Comparison of ENCODE assay signal across 14 cellular contexts in the genomic region with DNA sequence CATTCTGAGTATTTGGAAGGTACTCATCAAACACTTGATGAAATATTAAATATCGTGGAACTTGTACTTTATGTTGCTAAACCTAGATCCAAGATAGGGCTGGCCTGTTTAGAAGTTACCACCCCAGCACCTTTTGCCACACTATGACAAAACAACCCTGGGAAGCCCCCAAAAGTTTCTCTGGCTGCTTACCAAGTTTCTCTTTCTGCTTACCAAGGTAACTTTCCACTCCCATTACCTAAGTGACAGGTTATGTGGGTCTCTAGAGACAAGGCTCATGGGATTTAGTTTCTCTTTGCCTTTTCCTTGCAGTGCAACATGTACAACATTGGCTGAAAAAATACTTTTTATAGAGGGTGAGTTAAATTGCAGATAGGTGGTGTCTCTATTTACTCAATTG. TPM values are rescaled to one million over a fixed set of nuclear protein-coding genes. Genes with fewer than 3 reads are reported as not detected.
DNase-seq lines count a peak whose midpoint lies in the region; ATAC-seq and TF ChIP-seq lines count a peak whose summit lies in the region.
"Had no signal": no experiment of that assay in that cellular context is flagged by ENCODE, and none has a peak within 500 bp of the region (broad histone marks: within the 10 kb centered on the region; RNA-seq: fewer than 3 reads in every experiment).

No MANE protein-coding gene starts in this region.

- peak; percentile 42 for ATAC-seq in activated CD4-positive, alpha-beta T cell treated with anti-CD3 and anti-CD28 coated beads for 36 hours
- ATAC-seq in GM21723 (IDR thresholded peaks at IDR 0.05; ENCODE audit: unreplicated experiment) (peak; percentile 72), HG03196 (IDR thresholded peaks at IDR 0.05; ENCODE audit: unreplicated experiment) (peak; percentile 62), omental fat pad (ENCODE audit: low FRiP score) (no peak)
- ATAC-seq in natural killer cell treated with Interleukin-12 subunit alpha and Interleukin-12 subunit beta and Interleukin-15 and Interleukin-18, amount 100 ng/mL, for 72 hours: peak; percentile 50 to 62
- ATAC-seq: A549, left cardiac atrium, Panc1 had no signal

- no peak for TF ChIP-seq CTCF in omental fat pad (IDR thresholded peaks at IDR 0.05)

- H3K9me3 Mint-ChIP-seq in activated CD4-positive, alpha-beta T cell treated with anti-CD3 and anti-CD28 coated beads for 36 hours (ENCODE audit: low read depth): no peaks in the 10 kb centered on the region
- no peaks in the 10 kb centered on the region for H3K9me3 Mint-ChIP-seq in natural killer cell treated with Interleukin-12 subunit alpha and Interleukin-12 subunit beta and Interleukin-15 and Interleukin-18, amount 100 ng/mL, for 72 hours

- intact Hi-C loops in activated CD4-positive, alpha-beta T cell treated with anti-CD3 and anti-CD28 coated beads for 36 hours (cut with DNase I, micrococcal nuclease): no loop called here

- DNase-seq in activated CD4-positive, alpha-beta T cell treated with anti-CD3 and anti-CD28 coated beads for 36 hours: no peak
- DNase-seq in activated CD4-positive, alpha-beta T cell treated with anti-CD3 and anti-CD28 coated beads for 1 hour: no peak
- DNase-seq in natural killer cell treated with Interleukin-12 subunit alpha and Interleukin-12 subunit beta and Interleukin-15 and Interleukin-18, amount 100 ng/mL, for 72 hours (ENCODE audit: low spot score): no peak
- DNase-seq in omental fat pad (ENCODE audit: low spot score) (no peak), hepatic stellate cell (ENCODE audit: low spot score) (no peak), SW 1271 (lab: John Stamatoyannopoulos, UW) (no peak)
- DNase-seq: activated naive CD4-positive, alpha-beta T cell; foreskin fibroblast; left cardiac atrium; NCI-H146 had no signal

- CTCF ChIA-PET in activated CD4-positive, alpha-beta T cell treated with anti-CD3 and anti-CD28 coated beads for 36 hours (lab: Charles Lee): interaction anchor here (0.5 kb wide), 1 partner anchor 307 kb away, joined by 3 read pairs; no protein-coding TSS in a partner anchor

- no peaks in the 10 kb centered on the region for H3K27me3 Mint-ChIP-seq in activated CD4-positive, alpha-beta T cell treated with anti-CD3 and anti-CD28 coated beads for 36 hours
- H3K27me3 Mint-ChIP-seq in natural killer cell treated with Interleukin-12 subunit alpha and Interleukin-12 subunit beta and Interleukin-15 and Interleukin-18, amount 100 ng/mL, for 72 hours: no peaks in the 10 kb centered on the region

- H3K27ac Mint-ChIP-seq in activated CD4-positive, alpha-beta T cell treated with anti-CD3 and anti-CD28 coated beads for 36 hours: no peak overlapping the region
- no peak overlapping the region for H3K27ac Mint-ChIP-seq in natural killer cell treated with Interleukin-12 subunit alpha and Interleukin-12 subunit beta and Interleukin-15 and Interleukin-18, amount 100 ng/mL, for 72 hours

- H3K4me3 Mint-ChIP-seq in activated CD4-positive, alpha-beta T cell treated with anti-CD3 and anti-CD28 coated beads for 36 hours: no peak overlapping the region
- H3K4me3 Mint-ChIP-seq in natural killer cell treated with Interleukin-12 subunit alpha and Interleukin-12 subunit beta and Interleukin-15 and Interleukin-18, amount 100 ng/mL, for 72 hours: no peak overlapping the region

- POLR2A ChIA-PET in activated CD4-positive, alpha-beta T cell treated with anti-CD3 and anti-CD28 coated beads for 36 hours (lab: Charles Lee): no interaction called here

- no peaks in the 10 kb centered on the region for H3K36me3 Mint-ChIP-seq in activated CD4-positive, alpha-beta T cell treated with anti-CD3 and anti-CD28 coated beads for 36 hours (ENCODE audit: low read depth)
- H3K36me3 Mint-ChIP-seq in natural killer cell treated with Interleukin-12 subunit alpha and Interleukin-12 subunit beta and Interleukin-15 and Interleukin-18, amount 100 ng/mL, for 72 hours: no peaks in the 10 kb centered on the region

- peaks cover 6% of the 10 kb centered on the region for H3K4me1 Mint-ChIP-seq in activated CD4-positive, alpha-beta T cell treated with anti-CD3 and anti-CD28 coated beads for 36 hours
- peaks cover 0 to 3% of the 10 kb centered on the region in 2 donors for H3K4me1 Mint-ChIP-seq in natural killer cell treated with Interleukin-12 subunit alpha and Interleukin-12 subunit beta and Interleukin-15 and Interleukin-18, amount 100 ng/mL, for 72 hours (ENCODE audit: low read depth in 2 of 2)

RNA-seq across cellular contexts. Expression of a gene that starts 28.9 kb away (rescaled TPM):
- total RNA-seq in activated CD4-positive, alpha-beta T cell treated with anti-CD3 and anti-CD28 coated beads for 36 hours: 10 to 100 TPM; 30.4 to 41.5 TPM
- 10 to 100 TPM; 42.6 to 72.3 TPM for total RNA-seq in natural killer cell treated with Interleukin-12 subunit alpha and Interleukin-12 subunit beta and Interleukin-15 and Interleukin-18, amount 100 ng/mL, for 72 hours
- 10 to 100 TPM; 37.2 to 53.8 (median 38.9) TPM for total RNA-seq in omental fat pad

RNA-seq across cellular contexts. Expression of a gene that starts 54.9 kb away (rescaled TPM):
- 10 to 100 TPM; 27.9 to 46.3 TPM for total RNA-seq in activated CD4-positive, alpha-beta T cell treated with anti-CD3 and anti-CD28 coated beads for 36 hours
- 100 to 1,000 TPM in 1 of 2 donors, 10 to 100 TPM in 1; 59.0 to 105 TPM for total RNA-seq in natural killer cell treated with Interleukin-12 subunit alpha and Interleukin-12 subunit beta and Interleukin-15 and Interleukin-18, amount 100 ng/mL, for 72 hours
- total RNA-seq in omental fat pad: 10 to 100 TPM; 56.0 to 82.9 (median 68.4) TPM
